1 cellular context compared by ENCODE assay signal in genomic region chr7:129434172-129434845, GRCh38.
TF ChIP-seq lines count a peak whose summit lies in the region.

STRIP2 (plus strand) TSS chr7:129434432; CDS start chr7:129434473, 41 bp downstream.

TF ChIP-seq in HepG2, 621 proteins besides CTCF, POLR2A, EP300 and RAD21 (continued from another document and continues in another):
- TF ChIP-seq PAXIP1 (CRISPR knock-in tag; conservative IDR thresholded peaks at IDR 0.05) (0 out of 2 replicates have a peak, but pooled peaks have one; percentile 16), ETV6 (CRISPR knock-in tag; conservative IDR thresholded peaks at IDR 0.05) (0 out of 2 replicates have a peak, but pooled peaks have one; percentile 31), NFRKB (IDR thresholded peaks at IDR 0.05) (no peak), DNMT3B (CRISPR knock-in tag; conservative IDR thresholded peaks at IDR 0.05) (no peak), PHF8 (CRISPR knock-in tag; IDR thresholded peaks at IDR 0.05) (peak; percentile 86), CCDC6 (CRISPR knock-in tag; IDR thresholded peaks at IDR 0.05) (peak; percentile 46; the same call in 1 of the 2 replicates), SP2 (CRISPR knock-in tag; IDR thresholded peaks at IDR 0.05) (peak; percentile 80), MXI1 (IDR thresholded peaks at IDR 0.05; ENCODE audit: borderline replicate concordance, low read depth, low read length) (peak; percentile 56; the same call in 2 of the 3 replicates), NR2C2 (CRISPR knock-in tag; IDR thresholded peaks at IDR 0.05; ENCODE audit: borderline replicate concordance) (no peak), DRAP1 (CRISPR knock-in tag; IDR thresholded peaks at IDR 0.05) (peak; percentile 44; the same call in 1 of the 2 replicates), REST (IDR thresholded peaks at IDR 0.05; ENCODE audit: borderline replicate concordance in 1 of 2, low read depth in 1 of 2, low read length in 2 of 2) (peak in 1 of 2 experiments; percentile 43; a peak in 1 of 4 replicates), GZF1 (CRISPR knock-in tag; IDR thresholded peaks at IDR 0.05) (peak; percentile 63; the same call in 1 of the 2 replicates), NCOA2 (CRISPR knock-in tag; IDR thresholded peaks at IDR 0.05) (0 out of 2 replicates have a peak, but pooled peaks have one; percentile 8), FOXO4 (CRISPR knock-in tag; conservative IDR thresholded peaks at IDR 0.05) (no peak), MTA1 (CRISPR knock-in tag; IDR thresholded peaks at IDR 0.05; ENCODE audit: borderline replicate concordance) (peak; percentile 61; the same call in 1 of the 2 replicates), IRX3 (CRISPR knock-in tag; IDR thresholded peaks at IDR 0.05; ENCODE audit: borderline replicate concordance, low read depth) (peak; percentile 41; the same call in 1 of the 2 replicates), NFYB (CRISPR knock-in tag; IDR thresholded peaks at IDR 0.05) (peak; percentile 94), ZNF605 (CRISPR knock-in tag; IDR thresholded peaks at IDR 0.05) (peak; percentile 83; the same call in 1 of the 2 replicates), ZNF331 (CRISPR knock-in tag; IDR thresholded peaks at IDR 0.05) (peak; percentile 43; the same call in 1 of the 2 replicates), EEA1 (CRISPR knock-in tag; IDR thresholded peaks at IDR 0.05; ENCODE audit: borderline replicate concordance) (0 out of 2 replicates have a peak, but pooled peaks have one; percentile 52), ZNF3 (CRISPR knock-in tag; IDR thresholded peaks at IDR 0.05) (no peak), ZNF556 (CRISPR knock-in tag; IDR thresholded peaks at IDR 0.05; ENCODE audit: borderline replicate concordance) (peak; percentile 45; the same call in 1 of the 2 replicates), MYPOP (CRISPR knock-in tag; IDR thresholded peaks at IDR 0.05) (peak; percentile 72; the same call in 1 of the 2 replicates), SYNCRIP (IDR thresholded peaks at IDR 0.05; ENCODE audit: insufficient read depth, low read depth, low read length) (no peak), ZNF446 (CRISPR knock-in tag; IDR thresholded peaks at IDR 0.05) (peak; percentile 66; the same call in 1 of the 2 replicates), PHF21A (CRISPR knock-in tag; IDR thresholded peaks at IDR 0.05) (peak; percentile 52; the same call in 1 of the 2 replicates), HOXA7 (CRISPR knock-in tag; IDR thresholded peaks at IDR 0.05) (no peak), YEATS4 (CRISPR knock-in tag; IDR thresholded peaks at IDR 0.05; ENCODE audit: borderline replicate concordance) (peak; percentile 55; the same call in 1 of the 2 replicates), ZNF552 (CRISPR knock-in tag; IDR thresholded peaks at IDR 0.05; ENCODE audit: borderline replicate concordance) (peak; percentile 29; the same call in 1 of the 2 replicates), REL (CRISPR knock-in tag; conservative IDR thresholded peaks at IDR 0.05) (no peak), HNRNPUL1 (IDR thresholded peaks at IDR 0.05; ENCODE audit: low read depth, low read length) (no peak), KLF11 (CRISPR knock-in tag; IDR thresholded peaks at IDR 0.05) (peak; percentile 41; the same call in 1 of the 2 replicates), POGZ (CRISPR knock-in tag; IDR thresholded peaks at IDR 0.05) (0 out of 2 replicates have a peak, but pooled peaks have one; percentile 22), GMEB1 (CRISPR knock-in tag; IDR thresholded peaks at IDR 0.05; ENCODE audit: borderline replicate concordance) (peak; percentile 39; the same call in 1 of the 2 replicates), ZNF749 (CRISPR knock-in tag; IDR thresholded peaks at IDR 0.05; ENCODE audit: borderline replicate concordance) (no peak), ZNF713 (CRISPR knock-in tag; IDR thresholded peaks at IDR 0.05) (no peak), HNF4A (CRISPR knock-in tag; IDR thresholded peaks at IDR 0.05) (no peak), PITX1 (CRISPR knock-in tag; IDR thresholded peaks at IDR 0.05) (0 out of 2 replicates have a peak, but pooled peaks have one; percentile 48), ZNF607 (CRISPR knock-in tag; IDR thresholded peaks at IDR 0.05; ENCODE audit: borderline replicate concordance) (peak; percentile 37; the same call in 1 of the 2 replicates), HDAC1 (CRISPR knock-in tag; IDR thresholded peaks at IDR 0.05) (peak; percentile 47; the same call in 1 of the 2 replicates), ATF7-NPFF (CRISPR knock-in tag; IDR thresholded peaks at IDR 0.05; ENCODE audit: low read depth) (0 out of 2 replicates have a peak, but pooled peaks have one; percentile 7), ZNF546 (CRISPR knock-in tag; conservative IDR thresholded peaks at IDR 0.05) (peak; percentile 77), ZNF460 (CRISPR knock-in tag; IDR thresholded peaks at IDR 0.05; ENCODE audit: borderline replicate concordance) (no peak), PRDM4 (CRISPR knock-in tag; IDR thresholded peaks at IDR 0.05; ENCODE audit: borderline replicate concordance) (0 out of 2 replicates have a peak, but pooled peaks have one; percentile 57), ZNF33A (CRISPR knock-in tag; IDR thresholded peaks at IDR 0.05; ENCODE audit: borderline replicate concordance) (no peak), ZBTB20 (CRISPR knock-in tag; IDR thresholded peaks at IDR 0.05; ENCODE audit: borderline replicate concordance, low read depth) (no peak), ZC3H13 (CRISPR knock-in tag; IDR thresholded peaks at IDR 0.05) (0 out of 2 replicates have a peak, but pooled peaks have one; percentile 11), PBX2 (CRISPR knock-in tag; IDR thresholded peaks at IDR 0.05) (no peak), ZSCAN12 (CRISPR knock-in tag; IDR thresholded peaks at IDR 0.05) (0 out of 2 replicates have a peak, but pooled peaks have one; percentile 69)
